Comparison of ENCODE assay signal across 9 cellular contexts in the genomic region with DNA sequence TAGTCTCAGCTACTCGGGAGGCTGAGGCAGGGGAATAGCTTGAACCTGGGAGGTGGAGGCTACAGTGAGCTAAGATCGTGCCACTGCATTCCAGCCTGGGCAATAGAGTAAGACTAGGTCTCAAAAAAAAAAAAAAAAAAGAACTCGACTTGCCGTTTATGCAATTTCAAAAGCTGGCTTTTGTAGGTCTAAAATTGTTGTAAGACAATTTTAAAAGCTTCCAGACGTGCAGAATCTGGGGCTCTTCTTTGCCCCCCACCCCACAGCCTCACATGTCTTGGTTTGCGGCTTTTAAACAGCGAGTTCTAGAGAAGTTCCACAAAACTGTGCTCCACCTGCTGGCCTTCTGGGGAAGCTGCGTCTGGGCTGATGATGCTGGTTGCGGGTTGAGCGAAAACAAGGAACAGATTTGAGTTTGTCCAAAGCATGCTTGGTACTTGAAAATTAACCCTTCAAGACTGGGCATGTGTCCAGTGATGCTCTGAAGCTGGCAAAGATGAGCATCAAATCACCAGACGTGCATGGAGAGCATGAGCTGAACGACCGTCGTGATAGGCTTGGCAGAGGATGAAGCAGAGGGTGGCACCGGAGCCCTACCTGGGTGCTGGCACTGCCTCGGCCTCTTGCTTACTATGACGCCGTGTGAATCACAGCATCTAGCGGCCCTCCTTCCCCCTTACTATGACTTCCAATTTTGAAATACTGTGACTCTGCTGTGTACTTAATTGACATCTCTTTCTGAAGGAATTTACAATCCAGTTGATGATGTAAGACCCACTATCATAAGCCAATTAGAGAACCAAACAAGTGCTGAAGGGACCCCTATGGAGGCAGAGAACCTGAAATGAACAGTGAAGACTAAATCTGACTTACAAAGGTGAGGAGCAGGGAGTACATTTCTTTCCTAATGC.
DNase-seq lines count a peak whose midpoint lies in the region; ATAC-seq, FAIRE-seq and TF ChIP-seq lines count a peak whose summit lies in the region.
"Had no signal": no experiment of that assay in that cellular context is flagged by ENCODE, and none has a peak within 500 bp of the region (broad histone marks: within the 10 kb centered on the region; RNA-seq: fewer than 3 reads in every experiment).

No MANE protein-coding gene starts in this region.

- peak; percentile 50 for ATAC-seq in HG03520 (IDR thresholded peaks at IDR 0.05; ENCODE audit: unreplicated experiment)
- ATAC-seq in heart left ventricle: peak in 3 of 4 donors; percentile 53 to 70 (median 61)

- H3K4me1 ChIP-seq in SJSA1 (replicated peaks) (peaks cover 11% of the 10 kb centered on the region), adipocyte (ENCODE audit: control insufficient read depth, insufficient read depth, low read length) (peaks cover 16% of the 10 kb centered on the region), heart left ventricle (peaks cover 0 to 55% (median 17%) of the 10 kb centered on the region in 12 donors)

- no peak for FAIRE-seq in RCC 7860 (lab: Jason Lieb, UNC)
- FAIRE-seq: colon had no signal

- H3K27ac ChIP-seq in SJSA1: no peak overlapping the region
- H3K27ac ChIP-seq in heart left ventricle: no peak overlapping the region

- TF ChIP-seq POLR2A in heart left ventricle (IDR thresholded peaks at IDR 0.05): no peak

- intact Hi-C loops in heart left ventricle (cut with DNase I): loop anchor here (1.0 to 10.0 kb wide), 12 partner anchors 73 to 675 kb away; a partner anchor contains a TSS

- TF ChIP-seq CTCF in heart left ventricle (IDR thresholded peaks at IDR 0.05): peak; percentile 64 to 88 (median 80)

- no peaks in the 10 kb centered on the region for H3K27me3 ChIP-seq in SJSA1 (replicated peaks)
- no peaks in the 10 kb centered on the region for H3K27me3 ChIP-seq in adipocyte (replicated peaks; ENCODE audit: control insufficient read depth, insufficient read depth, low read length)
- no peaks in the 10 kb centered on the region for H3K27me3 ChIP-seq in heart left ventricle

- H3K36me3 ChIP-seq in SJSA1 (no peaks in the 10 kb centered on the region), adipocyte (ENCODE audit: control insufficient read depth, insufficient read depth, low read length, severe bottlenecking) (no peaks in the 10 kb centered on the region), heart left ventricle (peaks cover 0 to 7% (median 0%) of the 10 kb centered on the region in 9 donors)

- WGBS in heart left ventricle, 4 donors: 38 to 50% (median 42%) methylated on average over 19 of the region's 19 CpGs

- no peak overlapping the region for H3K9ac ChIP-seq in adipocyte (ENCODE audit: low read length)

- no peaks in the 10 kb centered on the region for H3K9me3 ChIP-seq in SJSA1 (replicated peaks)
- no peaks in the 10 kb centered on the region for H3K9me3 ChIP-seq in adipocyte (ENCODE audit: control insufficient read depth, low read length)
- H3K9me3 ChIP-seq in heart left ventricle: no peaks in the 10 kb centered on the region

- DNase-seq in ELR (ENCODE audit: low read depth) (peak; percentile 79), SJSA1 (ENCODE audit: low read depth in 1 of 2, low spot score in 2 of 2) (peak; percentile 47 to 63), adipocyte (ENCODE audit: low read depth) (peak; percentile 83), heart left ventricle (peak in 4 of 5 donors; percentile 48 to 68 (median 58)), putamen (ENCODE audit: low spot score) (peak; percentile 75), NCI-H2081 (lab: John Stamatoyannopoulos, UW) (no peak), RCC 7860 (ENCODE audit: low spot score) (no peak)

- H3K4me3 ChIP-seq in SJSA1 (no peak overlapping the region), adipocyte (ENCODE audit: low read length) (peak overlapping the region; percentile 30), heart left ventricle (no peak overlapping the region)

Comparison
In these comparisons a context has a peak if more than half of its experiments do, and no peak if none do; other contexts are left out.
1. DNase-seq: peak in ELR (single experiment), SJSA1 (2 of 2), adipocyte (single experiment), heart left ventricle (4 of 5) and putamen (single experiment); none in NCI-H2081 (0 of 2) and RCC 7860 (single experiment).